In the genomic region with DNA sequence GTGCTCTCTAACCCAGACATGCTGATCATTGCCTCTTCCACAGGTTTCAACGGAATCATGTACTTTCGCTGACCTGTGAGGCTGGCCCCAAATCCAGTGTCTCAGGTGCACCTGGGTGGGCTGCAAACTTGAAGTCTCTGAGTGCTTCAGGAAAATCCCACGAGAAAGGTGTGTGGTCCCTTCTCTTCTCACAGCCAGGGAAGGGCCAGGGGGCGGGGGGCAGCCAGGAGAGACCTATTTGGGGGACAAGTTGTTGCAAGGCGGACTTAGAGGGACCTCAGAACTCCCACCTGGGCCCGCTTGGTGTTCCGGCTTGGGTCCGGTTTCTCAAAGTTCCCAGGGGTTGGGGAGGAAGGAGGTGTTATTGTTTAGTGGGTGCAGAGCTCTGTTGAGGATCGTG, we compare ENCODE assay signal across 24 cellular contexts.
"Had no signal": no experiment of that assay in that cellular context is flagged by ENCODE, and none has a peak within 500 bp of the region (broad histone marks: within the 10 kb centered on the region; RNA-seq: fewer than 3 reads in every experiment).

No MANE protein-coding gene starts in this region.

- DNase-seq: colonic mucosa; cortex of kidney; dermis blood vessel endothelial cell; dorsolateral prefrontal cortex; effector CD4-positive, alpha-beta T cell; effector CD8-positive, alpha-beta T cell; effector memory CD4-positive, alpha-beta T cell; effector memory CD8-positive, alpha-beta T cell; endodermal cell; erythroblast; esophagus squamous epithelium; foreskin fibroblast; foreskin keratinocyte; foreskin melanocyte; gastrocnemius medialis; glutamatergic neuron; head of caudate nucleus; heart left ventricle; heart right ventricle had no signal

- H3K27ac ChIP-seq: colonic mucosa, coronary artery, dorsolateral prefrontal cortex, epithelial cell of prostate, esophagus muscularis mucosa, esophagus squamous epithelium, foreskin keratinocyte, gastrocnemius medialis, gastroesophageal sphincter, heart left ventricle, heart right ventricle had no signal

- H3K9me3 ChIP-seq: colonic mucosa, esophagus muscularis mucosa, esophagus squamous epithelium, gastrocnemius medialis, gastroesophageal sphincter, heart left ventricle, heart right ventricle had no signal

- H3K4me1 ChIP-seq: colonic mucosa, esophagus muscularis mucosa, esophagus squamous epithelium, foreskin keratinocyte, gastrocnemius medialis, gastroesophageal sphincter, heart left ventricle, heart right ventricle had no signal

- H3K4me3 ChIP-seq: colonic mucosa, coronary artery, dorsolateral prefrontal cortex, esophagus muscularis mucosa, esophagus squamous epithelium, gastrocnemius medialis, gastroesophageal sphincter, heart left ventricle, heart right ventricle had no signal

- H3K27me3 ChIP-seq: colonic mucosa, foreskin keratinocyte, gastrocnemius medialis had no signal

- ATAC-seq: effector memory CD8-positive, alpha-beta T cell; esophagus mucosa; foreskin keratinocyte; gastrocnemius medialis; gastroesophageal sphincter; heart right ventricle had no signal

- H3K36me3 ChIP-seq: colonic mucosa, esophagus muscularis mucosa, esophagus squamous epithelium, gastrocnemius medialis, gastroesophageal sphincter, heart left ventricle, heart right ventricle had no signal
